8 cellular contexts compared by ENCODE assay signal in the genomic region with DNA sequence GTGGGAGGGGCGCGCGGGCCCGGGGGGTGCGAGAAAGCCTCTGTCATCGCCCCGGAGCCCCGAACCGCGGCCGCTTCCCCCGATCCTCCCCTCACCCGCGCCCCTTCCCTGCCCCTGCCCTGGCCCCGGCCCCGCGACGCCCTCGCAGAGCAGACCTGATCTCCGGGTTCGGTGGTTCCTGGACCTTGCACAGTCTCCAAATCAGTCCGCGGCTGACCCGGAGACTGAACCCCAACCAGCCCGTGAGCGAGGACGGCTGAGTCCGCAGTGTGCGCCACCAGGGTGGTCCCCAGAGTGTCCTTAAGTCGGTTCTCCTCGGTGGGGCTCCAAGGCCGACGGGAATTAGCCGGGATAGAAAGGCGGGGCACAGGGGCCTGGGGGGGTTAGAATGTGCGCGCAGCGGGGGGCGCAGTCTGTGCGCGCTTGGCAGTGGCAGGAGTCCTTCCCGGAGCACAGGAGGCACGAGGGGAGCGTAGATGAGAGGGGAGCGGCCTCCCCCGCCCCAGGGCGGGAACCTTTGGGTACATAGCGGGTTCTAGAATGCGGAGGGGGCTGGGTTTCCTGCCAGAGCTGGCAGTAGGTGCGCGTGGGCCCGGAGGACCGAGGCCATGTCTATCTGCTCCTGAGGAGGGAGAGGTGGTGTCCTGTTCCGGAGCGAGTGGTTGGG. TPM values are rescaled to one million over a fixed set of nuclear protein-coding genes. Genes with fewer than 3 reads are reported as not detected.
DNase-seq lines count a peak whose midpoint lies in the region; TF ChIP-seq lines count a peak whose summit lies in the region.

No MANE protein-coding gene starts in this region.

- H3K9me3 ChIP-seq in GM23248 (ENCODE audit: low read depth) (no peaks in the 10 kb centered on the region), SJSA1 (replicated peaks) (no peaks in the 10 kb centered on the region), transverse colon (no peaks in the 10 kb centered on the region)

- no peaks in the 10 kb centered on the region for H3K36me3 ChIP-seq in GM23248 (ENCODE audit: low read depth)
- peaks cover 29% of the 10 kb centered on the region for H3K36me3 ChIP-seq in SJSA1
- no peaks in the 10 kb centered on the region for H3K36me3 ChIP-seq in transverse colon

- no peaks in the 10 kb centered on the region for H3K9me2 ChIP-seq in GM23248 (ENCODE audit: insufficient read depth)

- H3K27ac ChIP-seq in GM23248: no peak overlapping the region
- peak overlapping the region; percentile 75 for H3K27ac ChIP-seq in SJSA1
- H3K27ac ChIP-seq in transverse colon: peak overlapping the region; percentile 66 to 83 (median 76)

- TF ChIP-seq POLR2A in transverse colon (IDR thresholded peaks at IDR 0.05): no peak

- peak overlapping the region; percentile 78 for H2AFZ ChIP-seq in GM23248

- peak overlapping the region; percentile 75 for H3K4me2 ChIP-seq in GM23248 (ENCODE audit: unreplicated experiment)

- TF ChIP-seq CTCF in transverse colon (IDR thresholded peaks at IDR 0.05): no peak

- no peaks in the 10 kb centered on the region for H4K20me1 ChIP-seq in GM23248 (ENCODE audit: insufficient read depth)

- H3K4me3 ChIP-seq in GM23248: peak overlapping the region; percentile 80
- H3K4me3 ChIP-seq in SJSA1: peak overlapping the region; percentile 73
- peak overlapping the region; percentile 66 to 85 (median 72) for H3K4me3 ChIP-seq in transverse colon

- H3K4me1 ChIP-seq in GM23248 (ENCODE audit: insufficient read depth): no peaks in the 10 kb centered on the region
- peaks cover 15% of the 10 kb centered on the region for H3K4me1 ChIP-seq in SJSA1 (replicated peaks)
- peaks cover 0 to 10% (median 6%) of the 10 kb centered on the region in 4 donors for H3K4me1 ChIP-seq in transverse colon

- peak overlapping the region; percentile 67 for H3K9ac ChIP-seq in GM23248

- TF ChIP-seq EP300 in transverse colon (IDR thresholded peaks at IDR 0.05; ENCODE audit: low read depth): no peak

- no peaks in the 10 kb centered on the region for H3F3A ChIP-seq in GM23248 (ENCODE audit: insufficient read depth)

- no peaks in the 10 kb centered on the region for H3K27me3 ChIP-seq in GM23248 (replicated peaks; ENCODE audit: insufficient read depth)
- no peaks in the 10 kb centered on the region for H3K27me3 ChIP-seq in SJSA1 (replicated peaks)
- H3K27me3 ChIP-seq in transverse colon: no peaks in the 10 kb centered on the region

- intact Hi-C loops in transverse colon (cut with DNase I; ENCODE audit: low total_unique reads): loop anchor here (1.0 kb wide), 1 partner anchor 81 kb away; no protein-coding TSS in a partner anchor

- DNase-seq in COLO668 (lab: John Stamatoyannopoulos, UW; ENCODE audit: unreplicated experiment) (peak; percentile 31), GM23248 (peak; percentile 27), SJSA1 (ENCODE audit: low read depth in 1 of 2, low spot score in 2 of 2) (peak; percentile 41 to 59), dermis blood vessel endothelial cell (peak; percentile 42), mesenteric fat pad (ENCODE audit: low spot score) (peak; percentile 89), transverse colon (no peak), putamen (ENCODE audit: low spot score) (no peak), kidney glomerular epithelial cell (lab: John Stamatoyannopoulos, UW) (no peak)

- WGBS in GM23248 (ENCODE audit: low coverage in 1 of 2, low lambda C conversion rate in 2 of 2, missing lambda C conversion rate in 2 of 2), 2 experiments: 15 to 23% methylated on average over 19 to 54 of the region's 55 CpGs
- 12 to 49% methylated on average over 3 to 51 of the region's 55 CpGs for WGBS in transverse colon (ENCODE audit: low coverage in 1 of 2), 2 donors

- in situ Hi-C loops in GM23248 (cut with MboI) (no loop called here), transverse colon (cut with MboI; ENCODE audit: low pct_ligation_motif_present in 1 of 4, low pct_unique_long_range_greater_than_20kb in 1 of 4, low sequenced_read_pairs in 3 of 4) (no loop called here)

- H3K79me2 ChIP-seq in GM23248 (ENCODE audit: insufficient read depth): no peaks in the 10 kb centered on the region

RNA-seq across cellular contexts. Expression of gene PKN3, which starts 0.8 kb away (rescaled TPM):
- 0.89 and 2.1 TPM in 2 replicates for total RNA-seq in GM23248 (2014; rRNA removed; shearing (Covaris generic))
- 0.68 and 0.95 TPM in 2 replicates for polyA plus RNA-seq in GM23248 (2016; fragmentation: Nextera tagmentation; extraction: Ambion mirVana)
- total RNA-seq in SJSA1 (2014; rRNA removed; shearing (Covaris generic)): 9.5 and 13.6 TPM in 2 replicates
- total RNA-seq in dermis blood vessel endothelial cell (12.9 and 26.9 TPM in 2 replicates), mesenteric fat pad (14.7 TPM), transverse colon (10 to 100 TPM in 1 of 4 donors, 1 to 10 TPM in 3; 1.9 to 20.1 (median 5.8) TPM)

RNA-seq across cellular contexts. Expression of gene SET, which starts 14.1 kb away (rescaled TPM):
- total RNA-seq in GM23248 (2014; rRNA removed; shearing (Covaris generic)): 263 and 283 TPM in 2 replicates
- 175 and 183 TPM in 2 replicates for polyA plus RNA-seq in GM23248 (2016; fragmentation: Nextera tagmentation; extraction: Ambion mirVana)
- total RNA-seq in SJSA1 (2014; rRNA removed; shearing (Covaris generic)): 538 and 648 TPM in 2 replicates
- 512 and 600 TPM in 2 replicates for total RNA-seq in dermis blood vessel endothelial cell
- total RNA-seq in mesenteric fat pad: 197 TPM
- total RNA-seq in transverse colon: 100 to 1,000 TPM in 1 of 4 donors, 10 to 100 TPM in 3; 29.2 to 153 (median 64.4) TPM

RNA-seq across cellular contexts. Expression of gene ZDHHC12, which starts 20.8 kb away (rescaled TPM):
- total RNA-seq in GM23248 (2014; rRNA removed; shearing (Covaris generic)): 48.1 and 65.1 TPM in 2 replicates
- 41.6 and 44.0 TPM in 2 replicates for polyA plus RNA-seq in GM23248 (2016; fragmentation: Nextera tagmentation; extraction: Ambion mirVana)
- 47.1 and 62.1 TPM in 2 replicates for total RNA-seq in SJSA1 (2014; rRNA removed; shearing (Covaris generic))
- total RNA-seq in dermis blood vessel endothelial cell (41.0 and 104 TPM in 2 replicates), mesenteric fat pad (18.4 TPM), transverse colon (100 to 1,000 TPM in 2 of 4 donors, 10 to 100 TPM in 2; 35.6 to 190 (median 123) TPM)

RNA-seq across cellular contexts. Expression of gene DYNC2I2, which starts 46.4 kb away (rescaled TPM):
- total RNA-seq in GM23248 (2014; rRNA removed; shearing (Covaris generic)): 64.5 and 93.1 TPM in 2 replicates
- polyA plus RNA-seq in GM23248 (2016; fragmentation: Nextera tagmentation; extraction: Ambion mirVana): 58.8 and 60.8 TPM in 2 replicates
- total RNA-seq in SJSA1 (2014; rRNA removed; shearing (Covaris generic)): 79.8 and 85.3 TPM in 2 replicates
- total RNA-seq in dermis blood vessel endothelial cell (49.7 and 95.8 TPM in 2 replicates), mesenteric fat pad (9.8 TPM), transverse colon (100 to 1,000 TPM in 2 of 4 donors, 10 to 100 TPM in 2; 41.4 to 160 (median 94.9) TPM)

Comparison
In these comparisons a context has a peak if more than half of its experiments do, and no peak if none do; other contexts are left out.
1. DNase-seq: peak in COLO668 (single experiment), GM23248 (single experiment), SJSA1 (2 of 2), dermis blood vessel endothelial cell (single experiment) and mesenteric fat pad (single experiment); none in transverse colon (single experiment), putamen (single experiment) and kidney glomerular epithelial cell (single experiment).
2. Peak in every context shown above with its lines, with median percentiles within 50 percentile points of each other: H3K4me3 ChIP-seq.